In the genomic region with DNA sequence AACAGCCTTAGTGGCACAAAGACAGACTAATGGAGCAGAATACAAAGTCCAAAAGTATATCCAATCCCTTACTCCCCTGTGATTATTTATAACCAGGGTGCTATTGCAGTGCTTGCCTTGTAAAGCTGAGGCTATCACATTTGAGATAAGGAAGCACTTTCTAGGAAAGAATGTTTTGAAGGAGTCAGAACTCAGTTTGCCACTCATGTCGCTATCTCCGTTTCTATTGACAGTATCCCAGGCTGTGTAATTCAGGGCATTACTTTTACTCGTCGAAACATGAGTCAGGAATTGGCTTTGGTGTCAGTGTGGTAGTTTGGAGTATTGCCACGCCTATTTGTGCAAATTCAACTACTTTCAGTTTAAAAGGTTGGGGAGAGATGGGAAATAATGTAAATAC, we compare ENCODE assay signal across 1 cellular context.
A peak's percentile ranks its signal among the peaks of the same experiment; 100 is the strongest.
TF ChIP-seq lines count a peak whose summit lies in the region.

No MANE protein-coding gene starts in this region.

TF ChIP-seq in K562, 482 proteins besides CTCF, POLR2A, EP300 and RAD21 (continued from another document and continues in another):
- TF ChIP-seq, protein P1, sequence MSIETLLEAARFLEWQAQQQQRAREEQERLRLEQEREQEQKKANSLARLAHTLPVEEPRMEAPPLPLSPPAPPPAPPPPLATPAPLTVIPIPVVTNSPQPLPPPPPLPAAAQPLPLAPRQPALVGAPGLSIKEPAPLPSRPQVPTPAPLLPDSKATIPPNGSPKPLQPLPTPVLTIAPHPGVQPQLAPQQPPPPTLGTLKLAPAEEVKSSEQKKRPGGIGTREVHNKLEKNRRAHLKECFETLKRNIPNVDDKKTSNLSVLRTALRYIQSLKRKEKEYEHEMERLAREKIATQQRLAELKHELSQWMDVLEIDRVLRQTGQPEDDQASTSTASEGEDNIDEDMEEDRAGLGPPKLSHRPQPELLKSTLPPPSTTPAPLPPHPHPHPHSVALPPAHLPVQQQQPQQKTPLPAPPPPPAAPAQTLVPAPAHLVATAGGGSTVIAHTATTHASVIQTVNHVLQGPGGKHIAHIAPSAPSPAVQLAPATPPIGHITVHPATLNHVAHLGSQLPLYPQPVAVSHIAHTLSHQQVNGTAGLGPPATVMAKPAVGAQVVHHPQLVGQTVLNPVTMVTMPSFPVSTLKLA (conservative IDR thresholded peaks at IDR 0.05), result no peak
- TF ChIP-seq STAT5B (CRISPR knock-in tag; IDR thresholded peaks at IDR 0.05) (no peak), FOXJ3 (CRISPR knock-in tag; IDR thresholded peaks at IDR 0.05) (no peak), RHOXF2B (CRISPR knock-in tag; conservative IDR thresholded peaks at IDR 0.05) (no peak), VEZF1 (CRISPR knock-in tag; IDR thresholded peaks at IDR 0.05) (no peak), SNIP1 (IDR thresholded peaks at IDR 0.05; ENCODE audit: low read depth) (no peak), CHAMP1 (IDR thresholded peaks at IDR 0.05) (no peak), MAFK (IDR thresholded peaks at IDR 0.05; ENCODE audit: low read length) (no peak), NEUROD1 (IDR thresholded peaks at IDR 0.05; ENCODE audit: borderline replicate concordance, low read depth, low read length, partially characterized antibody) (no peak), E2F6 (IDR thresholded peaks at IDR 0.05; ENCODE audit: borderline replicate concordance in 1 of 2, extremely low read depth in 1 of 2, insufficient read depth in 1 of 2, insufficient read length in 1 of 2, low read depth in 1 of 2, low read length in 1 of 2, poor library complexity in 1 of 2, severe bottlenecking in 1 of 2) (no peak), RBFOX2 (IDR thresholded peaks at IDR 0.05; ENCODE audit: low read depth, low read length) (no peak), TEAD1 (CRISPR knock-in tag; IDR thresholded peaks at IDR 0.05) (no peak), HDAC1 (IDR thresholded peaks at IDR 0.05) (peak in 1 of 2 experiments; percentile 31; a peak in 1 of 4 replicates), ZNF239 (CRISPR knock-in tag; IDR thresholded peaks at IDR 0.05) (no peak), MAFF (IDR thresholded peaks at IDR 0.05; ENCODE audit: low read length) (no peak), ZKSCAN3 (CRISPR knock-in tag; IDR thresholded peaks at IDR 0.05) (no peak), RBM15 (IDR thresholded peaks at IDR 0.05; ENCODE audit: insufficient read depth, low read length) (no peak), POLR3A (IDR thresholded peaks at IDR 0.05; ENCODE audit: borderline replicate concordance, extremely low read depth, insufficient read depth, insufficient read length) (no peak), ZNF124 (CRISPR knock-in tag; IDR thresholded peaks at IDR 0.05) (no peak), PHF20 (IDR thresholded peaks at IDR 0.05; ENCODE audit: partially characterized antibody) (no peak), ZNF445 (CRISPR knock-in tag; IDR thresholded peaks at IDR 0.05; ENCODE audit: low read depth) (no peak), ZNF217 (CRISPR knock-in tag; IDR thresholded peaks at IDR 0.05) (no peak), EP400 (IDR thresholded peaks at IDR 0.05) (no peak), CBFA2T2 (conservative IDR thresholded peaks at IDR 0.05) (no peak), ZNF644 (tag; IDR thresholded peaks at IDR 0.05; ENCODE audit: low read depth) (no peak), ZNF699 (CRISPR knock-in tag; IDR thresholded peaks at IDR 0.05; ENCODE audit: insufficient replicate concordance) (no peak), POLR3G (IDR thresholded peaks at IDR 0.05; ENCODE audit: extremely low read depth, insufficient read length, insufficient replicate concordance) (no peak), KLF1 (tag; IDR thresholded peaks at IDR 0.05) (no peak), SRSF7 (optimal IDR thresholded peaks at IDR 0.05; ENCODE audit: low read depth, low read length) (no peak), SMARCA4 (IDR thresholded peaks at IDR 0.05) (peak; percentile 44; the same call in 1 of the 2 replicates), FOXM1 (IDR thresholded peaks at IDR 0.05; ENCODE audit: low read depth) (no peak; the same call in 1 of the 2 replicates), FOXM1 (CRISPR knock-in tag; IDR thresholded peaks at IDR 0.05; ENCODE audit: low read depth) (no peak), ETS1 (conservative IDR thresholded peaks at IDR 0.05; ENCODE audit: control insufficient read depth, low read depth, low read length) (no peak), HIVEP1 (CRISPR knock-in tag; IDR thresholded peaks at IDR 0.05) (no peak)
- TF ChIP-seq, protein P2, sequence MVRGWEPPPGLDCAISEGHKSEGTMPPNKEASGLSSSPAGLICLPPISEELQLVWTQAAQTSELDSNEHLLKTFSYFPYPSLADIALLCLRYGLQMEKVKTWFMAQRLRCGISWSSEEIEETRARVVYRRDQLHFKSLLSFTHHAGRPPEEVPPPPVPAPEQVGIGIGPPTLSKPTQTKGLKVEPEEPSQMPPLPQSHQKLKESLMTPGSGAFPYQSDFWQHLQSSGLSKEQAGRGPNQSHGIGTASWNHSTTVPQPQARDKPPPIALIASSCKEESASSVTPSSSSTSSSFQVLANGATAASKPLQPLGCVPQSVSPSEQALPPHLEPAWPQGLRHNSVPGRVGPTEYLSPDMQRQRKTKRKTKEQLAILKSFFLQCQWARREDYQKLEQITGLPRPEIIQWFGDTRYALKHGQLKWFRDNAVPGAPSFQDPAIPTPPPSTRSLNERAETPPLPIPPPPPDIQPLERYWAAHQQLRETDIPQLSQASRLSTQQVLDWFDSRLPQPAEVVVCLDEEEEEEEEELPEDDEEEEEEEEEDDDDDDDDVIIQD (CRISPR knock-in tag; IDR thresholded peaks at IDR 0.05), result no peak
- TF ChIP-seq, protein P3, sequence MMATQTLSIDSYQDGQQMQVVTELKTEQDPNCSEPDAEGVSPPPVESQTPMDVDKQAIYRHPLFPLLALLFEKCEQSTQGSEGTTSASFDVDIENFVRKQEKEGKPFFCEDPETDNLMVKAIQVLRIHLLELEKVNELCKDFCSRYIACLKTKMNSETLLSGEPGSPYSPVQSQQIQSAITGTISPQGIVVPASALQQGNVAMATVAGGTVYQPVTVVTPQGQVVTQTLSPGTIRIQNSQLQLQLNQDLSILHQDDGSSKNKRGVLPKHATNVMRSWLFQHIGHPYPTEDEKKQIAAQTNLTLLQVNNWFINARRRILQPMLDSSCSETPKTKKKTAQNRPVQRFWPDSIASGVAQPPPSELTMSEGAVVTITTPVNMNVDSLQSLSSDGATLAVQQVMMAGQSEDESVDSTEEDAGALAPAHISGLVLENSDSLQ (IDR thresholded peaks at IDR 0.05), result peak; percentile 56; the same call in 1 of the 2 replicates
- TF ChIP-seq, protein P4, sequence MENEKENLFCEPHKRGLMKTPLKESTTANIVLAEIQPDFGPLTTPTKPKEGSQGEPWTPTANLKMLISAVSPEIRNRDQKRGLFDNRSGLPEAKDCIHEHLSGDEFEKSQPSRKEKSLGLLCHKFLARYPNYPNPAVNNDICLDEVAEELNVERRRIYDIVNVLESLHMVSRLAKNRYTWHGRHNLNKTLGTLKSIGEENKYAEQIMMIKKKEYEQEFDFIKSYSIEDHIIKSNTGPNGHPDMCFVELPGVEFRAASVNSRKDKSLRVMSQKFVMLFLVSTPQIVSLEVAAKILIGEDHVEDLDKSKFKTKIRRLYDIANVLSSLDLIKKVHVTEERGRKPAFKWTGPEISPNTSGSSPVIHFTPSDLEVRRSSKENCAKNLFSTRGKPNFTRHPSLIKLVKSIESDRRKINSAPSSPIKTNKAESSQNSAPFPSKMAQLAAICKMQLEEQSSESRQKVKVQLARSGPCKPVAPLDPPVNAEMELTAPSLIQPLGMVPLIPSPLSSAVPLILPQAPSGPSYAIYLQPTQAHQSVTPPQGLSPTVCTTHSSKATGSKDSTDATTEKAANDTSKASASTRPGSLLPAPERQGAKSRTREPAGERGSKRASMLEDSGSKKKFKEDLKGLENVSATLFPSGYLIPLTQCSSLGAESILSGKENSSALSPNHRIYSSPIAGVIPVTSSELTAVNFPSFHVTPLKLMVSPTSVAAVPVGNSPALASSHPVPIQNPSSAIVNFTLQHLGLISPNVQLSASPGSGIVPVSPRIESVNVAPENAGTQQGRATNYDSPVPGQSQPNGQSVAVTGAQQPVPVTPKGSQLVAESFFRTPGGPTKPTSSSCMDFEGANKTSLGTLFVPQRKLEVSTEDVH (IDR thresholded peaks at IDR 0.05; ENCODE audit: low read depth, partially characterized antibody), result no peak
- TF ChIP-seq, protein P5, sequence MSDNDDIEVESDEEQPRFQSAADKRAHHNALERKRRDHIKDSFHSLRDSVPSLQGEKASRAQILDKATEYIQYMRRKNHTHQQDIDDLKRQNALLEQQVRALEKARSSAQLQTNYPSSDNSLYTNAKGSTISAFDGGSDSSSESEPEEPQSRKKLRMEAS (CRISPR knock-in tag; IDR thresholded peaks at IDR 0.05), result no peak
- TF ChIP-seq, protein P6, sequence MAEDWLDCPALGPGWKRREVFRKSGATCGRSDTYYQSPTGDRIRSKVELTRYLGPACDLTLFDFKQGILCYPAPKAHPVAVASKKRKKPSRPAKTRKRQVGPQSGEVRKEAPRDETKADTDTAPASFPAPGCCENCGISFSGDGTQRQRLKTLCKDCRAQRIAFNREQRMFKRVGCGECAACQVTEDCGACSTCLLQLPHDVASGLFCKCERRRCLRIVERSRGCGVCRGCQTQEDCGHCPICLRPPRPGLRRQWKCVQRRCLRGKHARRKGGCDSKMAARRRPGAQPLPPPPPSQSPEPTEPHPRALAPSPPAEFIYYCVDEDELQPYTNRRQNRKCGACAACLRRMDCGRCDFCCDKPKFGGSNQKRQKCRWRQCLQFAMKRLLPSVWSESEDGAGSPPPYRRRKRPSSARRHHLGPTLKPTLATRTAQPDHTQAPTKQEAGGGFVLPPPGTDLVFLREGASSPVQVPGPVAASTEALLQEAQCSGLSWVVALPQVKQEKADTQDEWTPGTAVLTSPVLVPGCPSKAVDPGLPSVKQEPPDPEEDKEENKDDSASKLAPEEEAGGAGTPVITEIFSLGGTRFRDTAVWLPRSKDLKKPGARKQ (CRISPR knock-in tag; IDR thresholded peaks at IDR 0.05), result no peak
- TF ChIP-seq, protein P7, sequence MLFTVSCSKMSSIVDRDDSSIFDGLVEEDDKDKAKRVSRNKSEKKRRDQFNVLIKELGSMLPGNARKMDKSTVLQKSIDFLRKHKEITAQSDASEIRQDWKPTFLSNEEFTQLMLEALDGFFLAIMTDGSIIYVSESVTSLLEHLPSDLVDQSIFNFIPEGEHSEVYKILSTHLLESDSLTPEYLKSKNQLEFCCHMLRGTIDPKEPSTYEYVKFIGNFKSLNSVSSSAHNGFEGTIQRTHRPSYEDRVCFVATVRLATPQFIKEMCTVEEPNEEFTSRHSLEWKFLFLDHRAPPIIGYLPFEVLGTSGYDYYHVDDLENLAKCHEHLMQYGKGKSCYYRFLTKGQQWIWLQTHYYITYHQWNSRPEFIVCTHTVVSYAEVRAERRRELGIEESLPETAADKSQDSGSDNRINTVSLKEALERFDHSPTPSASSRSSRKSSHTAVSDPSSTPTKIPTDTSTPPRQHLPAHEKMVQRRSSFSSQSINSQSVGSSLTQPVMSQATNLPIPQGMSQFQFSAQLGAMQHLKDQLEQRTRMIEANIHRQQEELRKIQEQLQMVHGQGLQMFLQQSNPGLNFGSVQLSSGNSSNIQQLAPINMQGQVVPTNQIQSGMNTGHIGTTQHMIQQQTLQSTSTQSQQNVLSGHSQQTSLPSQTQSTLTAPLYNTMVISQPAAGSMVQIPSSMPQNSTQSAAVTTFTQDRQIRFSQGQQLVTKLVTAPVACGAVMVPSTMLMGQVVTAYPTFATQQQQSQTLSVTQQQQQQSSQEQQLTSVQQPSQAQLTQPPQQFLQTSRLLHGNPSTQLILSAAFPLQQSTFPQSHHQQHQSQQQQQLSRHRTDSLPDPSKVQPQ (CRISPR knock-in tag; IDR thresholded peaks at IDR 0.05; ENCODE audit: borderline replicate concordance), result no peak
